ENCODE assay signal across 14 cellular contexts in genomic region chr2:159111346-159111922, GRCh38.
DNase-seq lines count a peak whose midpoint lies in the region; ATAC-seq and TF ChIP-seq lines count a peak whose summit lies in the region.
"Had no signal": no experiment of that assay in that cellular context is flagged by ENCODE, and none has a peak within 500 bp of the region (broad histone marks: within the 10 kb centered on the region; RNA-seq: fewer than 3 reads in every experiment).

No MANE protein-coding gene starts in this region.

- peak overlapping the region; percentile 77 for H3K27ac Mint-ChIP-seq in nephron progenitor cell
- H3K27ac Mint-ChIP-seq: CD14-positive monocyte had no signal

- H3K27me3 Mint-ChIP-seq in nephron progenitor cell (ENCODE audit: low read depth, poor library complexity), result no peaks in the 10 kb centered on the region

- peaks cover 13% of the 10 kb centered on the region for H3K9me3 Mint-ChIP-seq in nephron progenitor cell
- H3K9me3 Mint-ChIP-seq: CD14-positive monocyte had no signal

- H3K36me3 Mint-ChIP-seq in nephron progenitor cell (ENCODE audit: low read depth), result peaks cover 79% of the 10 kb centered on the region
- H3K36me3 Mint-ChIP-seq: CD14-positive monocyte had no signal

- peaks cover 54% of the 10 kb centered on the region for H3K4me1 Mint-ChIP-seq in nephron progenitor cell
- H3K4me1 Mint-ChIP-seq: CD14-positive monocyte had no signal

- no peak for TF ChIP-seq CTCF in nephron progenitor cell (IDR thresholded peaks at IDR 0.05)

- DNase-seq in DMS79 treated with DMSO at 0.1 percent for 48 hours (lab: John Stamatoyannopoulos, UW), result peak; percentile 32
- DNase-seq in NCI-H187 treated with DMSO at 0.1 percent for 48 hours (lab: John Stamatoyannopoulos, UW), result peak; percentile 31
- DNase-seq in dermis blood vessel endothelial cell, result peak; percentile 39
- no peak for DNase-seq in nephron progenitor cell
- no peak for DNase-seq in HK-2 (ENCODE audit: unreplicated experiment)
- DNase-seq in activated CD8-positive, alpha-beta memory T cell treated with anti-CD3 and anti-CD28 coated beads for 24 hours, result no peak
- DNase-seq: activated gamma-delta T cell treated with Interleukin-2 at 50 U/mL for 16 hours, GF-D8, NCI-H1436, retina had no signal

- no peak for ATAC-seq in HG03565 (IDR thresholded peaks at IDR 0.05; ENCODE audit: unreplicated experiment)
- no peak for ATAC-seq in GM21786 (IDR thresholded peaks at IDR 0.05; ENCODE audit: unreplicated experiment)

- H3K4me3 Mint-ChIP-seq in nephron progenitor cell, result no peak overlapping the region
- H3K4me3 Mint-ChIP-seq: brain, CD14-positive monocyte had no signal

Comparison
In these comparisons a context has a peak if more than half of its experiments do, and no peak if none do; other contexts are left out.
1. DNase-seq: peak in DMS79 treated with DMSO at 0.1 percent for 48 hours (single experiment), NCI-H187 treated with DMSO at 0.1 percent for 48 hours (single experiment) and dermis blood vessel endothelial cell (single experiment); none in nephron progenitor cell (single experiment), HK-2 (single experiment) and activated CD8-positive, alpha-beta memory T cell treated with anti-CD3 and anti-CD28 coated beads for 24 hours (single experiment).